10 cellular contexts compared by ENCODE assay signal in genomic region chr12:95182868-95183415, GRCh38. TPM values are rescaled to one million over a fixed set of nuclear protein-coding genes. Genes with fewer than 3 reads are reported as not detected.
A peak's percentile ranks its signal among the peaks of the same experiment; 100 is the strongest.
DNase-seq lines count a peak whose midpoint lies in the region; ATAC-seq and TF ChIP-seq lines count a peak whose summit lies in the region.
"Had no signal": no experiment of that assay in that cellular context is flagged by ENCODE, and none has a peak within 500 bp of the region (broad histone marks: within the 10 kb centered on the region; RNA-seq: fewer than 3 reads in every experiment).

No MANE protein-coding gene starts in this region.

- no peaks in the 10 kb centered on the region for H3K9me3 Mint-ChIP-seq in activated CD8-positive, alpha-beta memory T cell treated with anti-CD3 and anti-CD28 coated beads, Interleukin-2, amount 10 ng/mL, durations not matched to agents 7 days and 5 days (ENCODE audit: low read depth)
- H3K9me3 Mint-ChIP-seq: activated naive CD8-positive, alpha-beta T cell treated with anti-CD3 and anti-CD28 coated beads, Interleukin-2, amount 10 ng/mL, durations not matched to agents 7 days and 5 days had no signal

- CTCF ChIA-PET in activated CD8-positive, alpha-beta memory T cell treated with anti-CD3 and anti-CD28 coated beads, Interleukin-2, amount 10 ng/mL, durations not matched to agents 7 days and 5 days (lab: Charles Lee): no interaction called here

- H3K27ac ChIP-seq in brain microvascular endothelial cell (peak overlapping the region; percentile 51), dorsolateral prefrontal cortex (no peak overlapping the region)

- no peaks in the 10 kb centered on the region for H3K36me3 Mint-ChIP-seq in activated CD8-positive, alpha-beta memory T cell treated with anti-CD3 and anti-CD28 coated beads, Interleukin-2, amount 10 ng/mL, durations not matched to agents 7 days and 5 days
- H3K36me3 Mint-ChIP-seq: activated naive CD8-positive, alpha-beta T cell treated with anti-CD3 and anti-CD28 coated beads, Interleukin-2, amount 10 ng/mL, durations not matched to agents 7 days and 5 days had no signal

- no peak overlapping the region for H3K27ac Mint-ChIP-seq in activated CD8-positive, alpha-beta memory T cell treated with anti-CD3 and anti-CD28 coated beads, Interleukin-2, amount 10 ng/mL, durations not matched to agents 7 days and 5 days
- H3K27ac Mint-ChIP-seq: activated naive CD8-positive, alpha-beta T cell treated with anti-CD3 and anti-CD28 coated beads, Interleukin-2, amount 10 ng/mL, durations not matched to agents 7 days and 5 days had no signal

- H3K27me3 Mint-ChIP-seq in activated CD8-positive, alpha-beta memory T cell treated with anti-CD3 and anti-CD28 coated beads, Interleukin-2, amount 10 ng/mL, durations not matched to agents 7 days and 5 days: peaks cover 2% of the 10 kb centered on the region

- intact Hi-C loops in dorsolateral prefrontal cortex (cut with DNase I): no loop called here

- H3K4me1 Mint-ChIP-seq in activated CD8-positive, alpha-beta memory T cell treated with anti-CD3 and anti-CD28 coated beads, Interleukin-2, amount 10 ng/mL, durations not matched to agents 7 days and 5 days: no peaks in the 10 kb centered on the region
- H3K4me1 Mint-ChIP-seq: activated naive CD8-positive, alpha-beta T cell treated with anti-CD3 and anti-CD28 coated beads, Interleukin-2, amount 10 ng/mL, durations not matched to agents 7 days and 5 days had no signal

- H3K4me3 ChIP-seq in brain microvascular endothelial cell (ENCODE audit: low read depth, low read length) (no peak overlapping the region), dorsolateral prefrontal cortex (no peak overlapping the region)

- no peak overlapping the region for H3K4me3 Mint-ChIP-seq in activated CD8-positive, alpha-beta memory T cell treated with anti-CD3 and anti-CD28 coated beads, Interleukin-2, amount 10 ng/mL, durations not matched to agents 7 days and 5 days
- H3K4me3 Mint-ChIP-seq: activated naive CD8-positive, alpha-beta T cell treated with anti-CD3 and anti-CD28 coated beads, Interleukin-2, amount 10 ng/mL, durations not matched to agents 7 days and 5 days had no signal

- in situ Hi-C loops in brain microvascular endothelial cell (cut with HindIII; ENCODE audit: low pct_ligation_motif_present, low sequenced_read_pairs): no loop called here

- peak; percentile 44 for DNase-seq in activated CD8-positive, alpha-beta memory T cell treated with anti-CD3 and anti-CD28 coated beads, Interleukin-2, amount 10 ng/mL, durations not matched to agents 7 days and 5 days
- no peak for DNase-seq in activated CD8-positive, alpha-beta memory T cell treated with anti-CD3 and anti-CD28 coated beads, Interleukin-2, amount 50 U/mL, for 48 hours
- DNase-seq in brain microvascular endothelial cell (peak; percentile 87), renal cortical epithelial cell (ENCODE audit: low read depth) (peak; percentile 47), LoVo (ENCODE audit: low spot score) (no peak), dorsolateral prefrontal cortex (no peak)
- DNase-seq: activated naive CD8-positive, alpha-beta T cell treated with anti-CD3 and anti-CD28 coated beads, Interleukin-2, amount 10 ng/mL, durations not matched to agents 7 days and 5 days; kidney had no signal

- ATAC-seq in activated CD8-positive, alpha-beta memory T cell treated with anti-CD3 and anti-CD28 coated beads, Interleukin-2, amount 10 ng/mL, durations not matched to agents 7 days and 5 days: peak; percentile 58
- peak; percentile 42 for ATAC-seq in HG03280 (IDR thresholded peaks at IDR 0.05; ENCODE audit: unreplicated experiment)
- ATAC-seq in HG02981 (IDR thresholded peaks at IDR 0.05; ENCODE audit: unreplicated experiment): no peak

- no peaks in the 10 kb centered on the region for H3K36me3 ChIP-seq in brain microvascular endothelial cell (replicated peaks)

- TF ChIP-seq CTCF in brain microvascular endothelial cell (IDR thresholded peaks at IDR 0.05; ENCODE audit: low read depth, low read length, missing control alignments) (no peak), dorsolateral prefrontal cortex (IDR thresholded peaks at IDR 0.05 in 54 of 56, conservative IDR thresholded peaks at IDR 0.05 in 2 of 56; ENCODE audit: low read depth in 1 of 56, partially characterized antibody in 56 of 56) (no peak)

- H3K27me3 ChIP-seq in brain microvascular endothelial cell (replicated peaks): no peaks in the 10 kb centered on the region
- no peaks in the 10 kb centered on the region for H3K27me3 ChIP-seq in dorsolateral prefrontal cortex

RNA-seq across cellular contexts. Expression of gene FGD6, which starts 34.3 kb away (rescaled TPM):
- total RNA-seq in activated CD8-positive, alpha-beta memory T cell treated with anti-CD3 and anti-CD28 coated beads, Interleukin-2, amount 10 ng/mL, durations not matched to agents 7 days and 5 days: under 1 TPM; 0.56 to 0.91 TPM
- total RNA-seq in renal cortical epithelial cell (33.9 and 58.3 TPM in 2 replicates), dorsolateral prefrontal cortex (10 to 100 TPM; 10.5 to 41.6 (median 21.8) TPM)

RNA-seq across cellular contexts. Expression of gene VEZT, which starts 34.7 kb away (rescaled TPM):
- total RNA-seq in activated CD8-positive, alpha-beta memory T cell treated with anti-CD3 and anti-CD28 coated beads, Interleukin-2, amount 10 ng/mL, durations not matched to agents 7 days and 5 days: 10 to 100 TPM; 36.9 to 52.3 TPM
- total RNA-seq in renal cortical epithelial cell: 156 and 176 TPM in 2 replicates
- total RNA-seq in dorsolateral prefrontal cortex: 100 to 1,000 TPM in 96 of 120 experiments, 10 to 100 TPM in 24; 79.5 to 165 (median 110) TPM

Comparison
In these comparisons a context has a peak if more than half of its experiments do, and no peak if none do; other contexts are left out.
1. DNase-seq: peak in activated CD8-positive, alpha-beta memory T cell treated with anti-CD3 and anti-CD28 coated beads, Interleukin-2, amount 10 ng/mL, durations not matched to agents 7 days and 5 days (single experiment), brain microvascular endothelial cell (single experiment) and renal cortical epithelial cell (single experiment); none in activated CD8-positive, alpha-beta memory T cell treated with anti-CD3 and anti-CD28 coated beads, Interleukin-2, amount 50 U/mL, for 48 hours (single experiment), LoVo (single experiment) and dorsolateral prefrontal cortex (0 of 10).
2. RNA of gene FGD6, which starts 34.3 kb away (total RNA-seq): 33.9 to 58.3 TPM in renal cortical epithelial cell and 10.5 to 41.6 TPM in dorsolateral prefrontal cortex; 0.56 to 0.91 TPM in activated CD8-positive, alpha-beta memory T cell treated with anti-CD3 and anti-CD28 coated beads, Interleukin-2, amount 10 ng/mL, durations not matched to agents 7 days and 5 days; every median in the first group is over 4 times any median in the second.